In the genomic region with DNA sequence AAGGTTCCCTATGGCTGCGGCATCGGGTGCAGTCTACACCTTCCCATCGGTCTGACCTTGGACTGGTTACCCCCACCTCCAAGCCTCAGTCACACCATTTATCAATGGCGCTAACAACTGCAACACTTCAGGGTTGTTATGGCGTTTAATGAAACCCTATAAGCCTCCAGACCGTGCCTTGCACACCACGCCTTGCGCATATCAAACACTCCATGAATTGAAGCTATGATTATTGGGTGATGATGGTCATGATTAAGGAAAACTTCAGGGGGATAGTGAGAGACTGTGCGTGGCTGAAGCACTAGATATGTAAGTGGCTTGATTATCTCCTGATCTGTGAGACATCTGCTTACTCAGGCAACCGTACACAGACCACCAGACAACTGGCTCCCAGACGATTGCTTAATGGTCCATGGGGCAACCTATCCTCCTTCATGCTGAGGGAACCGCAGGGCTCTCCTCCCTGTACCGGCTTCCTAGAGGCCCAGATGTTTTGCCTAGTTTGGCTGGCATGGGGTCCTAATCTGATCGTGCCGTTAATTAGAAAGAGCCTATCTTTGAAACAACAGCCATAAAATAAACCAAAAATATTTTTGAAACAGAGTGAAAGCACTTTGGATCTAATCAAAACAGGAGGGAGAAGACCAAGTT, we compare ENCODE assay signal across 21 cellular contexts. TPM values are rescaled to one million over a fixed set of nuclear protein-coding genes. Genes with fewer than 3 reads are reported as not detected.
DNase-seq lines count a peak whose midpoint lies in the region; ATAC-seq, FAIRE-seq and TF ChIP-seq lines count a peak whose summit lies in the region.
"Had no signal": no experiment of that assay in that cellular context is flagged by ENCODE, and none has a peak within 500 bp of the region (broad histone marks: within the 10 kb centered on the region; RNA-seq: fewer than 3 reads in every experiment).

No MANE protein-coding gene starts in this region.

- no peak overlapping the region for H3K4me3 ChIP-seq in HepG2 (replicated peaks in 1 of 3; ENCODE audit: insufficient read depth in 1 of 3, low read depth in 2 of 3, low read length in 3 of 3)
- no peak overlapping the region for H3K4me3 ChIP-seq in right lobe of liver
- no peak overlapping the region for H3K4me3 ChIP-seq in smooth muscle cell
- H3K4me3 ChIP-seq: Peyer's patch, psoas muscle had no signal

- H3K4me2 ChIP-seq in HepG2 (ENCODE audit: low read depth, low read length) = peak overlapping the region; percentile 31; the same call in 1 of the 2 replicates
- no peak overlapping the region for H3K4me2 ChIP-seq in smooth muscle cell

- ATAC-seq in HepG2 (no peak), right lobe of liver (no peak)
- no peak for ATAC-seq in stimulated activated naive B cell treated with anti-CD40 and anti-IgM and Interleukin-4, amounts not matched to agents 10 μg/mL and 1 μg/mL and 100 μg/mL, for 72 hours (replicated peaks)
- ATAC-seq: activated CD8-positive, alpha-beta T cell treated with anti-CD3 and anti-CD28 coated beads, Interleukin-2, amount 10 ng/mL, durations not matched to agents 7 days and 5 days had no signal

- no peaks in the 10 kb centered on the region for H3K27me3 Mint-ChIP-seq in stimulated activated naive B cell treated with anti-CD40 and anti-IgM and Interleukin-4, amounts not matched to agents 10 μg/mL and 1 μg/mL and 100 μg/mL, for 72 hours
- H3K27me3 Mint-ChIP-seq: CD4-positive, alpha-beta memory T cell; type B pancreatic cell had no signal

- TF ChIP-seq EP300 in HepG2 (IDR thresholded peaks at IDR 0.05; ENCODE audit: low read depth in 2 of 2, low read length in 2 of 2) (no peak), HepG2 (CRISPR knock-in tag; IDR thresholded peaks at IDR 0.05; ENCODE audit: borderline replicate concordance) (no peak)

- no peak for TF ChIP-seq CTCF in HepG2 (CRISPR knock-in tag; IDR thresholded peaks at IDR 0.05)
- TF ChIP-seq CTCF in right lobe of liver (IDR thresholded peaks at IDR 0.05) = no peak
- no peak for TF ChIP-seq CTCF in smooth muscle cell (IDR thresholded peaks at IDR 0.05; ENCODE audit: borderline replicate concordance, insufficient read depth, poor library complexity, severe bottlenecking)

- BruUV-seq in HepG2 (replicated peaks; lab: Mats Ljungman, UMichigan) = no TSS peak

- TF ChIP-seq RAD21 in HepG2 (CRISPR knock-in tag; IDR thresholded peaks at IDR 0.05) = no peak

- H3K4me1 Mint-ChIP-seq in stimulated activated naive B cell treated with anti-CD40 and anti-IgM and Interleukin-4, amounts not matched to agents 10 μg/mL and 1 μg/mL and 100 μg/mL, for 72 hours = no peaks in the 10 kb centered on the region
- H3K4me1 Mint-ChIP-seq: CD4-positive, alpha-beta memory T cell had no signal

- H3K79me2 ChIP-seq in HepG2 (ENCODE audit: insufficient read depth, low read length) = no peaks in the 10 kb centered on the region
- H3K79me2 ChIP-seq in smooth muscle cell (ENCODE audit: low read depth) = no peaks in the 10 kb centered on the region

- no peak for TF ChIP-seq POLR2A in HepG2 (IDR thresholded peaks at IDR 0.05; ENCODE audit: insufficient read depth in 1 of 2, low read depth in 2 of 2, low read length in 2 of 2)
- no peak for TF ChIP-seq POLR2A in right lobe of liver (IDR thresholded peaks at IDR 0.05)

- peaks cover 23% of the 10 kb centered on the region for H3F3A ChIP-seq in smooth muscle cell (ENCODE audit: low read depth)

- CTCF ChIA-PET in HepG2 (lab: Yijun Ruan, JAX; ENCODE audit: low intra/inter-chr PET ratio, low total read pairs) = no interaction called here

- FAIRE-seq in HepG2 (lab: Jason Lieb, UNC) = no peak

- H3K27me3 ChIP-seq in HepG2 (ENCODE audit: control insufficient read depth in 1 of 2, insufficient read depth in 2 of 2, low read length in 2 of 2) (no peaks in the 10 kb centered on the region), right lobe of liver (no peaks in the 10 kb centered on the region), smooth muscle cell (ENCODE audit: low read depth) (no peaks in the 10 kb centered on the region)
- H3K27me3 ChIP-seq: Peyer's patch had no signal

- no peak overlapping the region for H3K27ac Mint-ChIP-seq in stimulated activated naive B cell treated with anti-CD40 and anti-IgM and Interleukin-4, amounts not matched to agents 10 μg/mL and 1 μg/mL and 100 μg/mL, for 72 hours
- H3K27ac Mint-ChIP-seq: activated CD8-positive, alpha-beta T cell treated with anti-CD3 and anti-CD28 coated beads, Interleukin-2, amount 10 ng/mL, durations not matched to agents 7 days and 5 days; CD4-positive, alpha-beta memory T cell; HFFc6; mesothelial cell of epicardium; type B pancreatic cell had no signal

- no peaks in the 10 kb centered on the region for H3K9me3 Mint-ChIP-seq in stimulated activated naive B cell treated with anti-CD40 and anti-IgM and Interleukin-4, amounts not matched to agents 10 μg/mL and 1 μg/mL and 100 μg/mL, for 72 hours
- H3K9me3 Mint-ChIP-seq: HFFc6, mesothelial cell of epicardium had no signal

- H3K9me3 ChIP-seq in HepG2 (ENCODE audit: low read length) (no peaks in the 10 kb centered on the region), right lobe of liver (no peaks in the 10 kb centered on the region), smooth muscle cell (replicated peaks; ENCODE audit: low read depth) (no peaks in the 10 kb centered on the region)
- H3K9me3 ChIP-seq: Peyer's patch, psoas muscle had no signal

- H3K9ac ChIP-seq in HepG2 (ENCODE audit: insufficient read depth, low read depth, low read length) = no peak overlapping the region
- H3K9ac ChIP-seq in smooth muscle cell (ENCODE audit: low read depth) = no peak overlapping the region

- DNase-seq in HepG2 (ENCODE audit: low spot score) = no peak
- no peak for DNase-seq in right lobe of liver
- DNase-seq in OCI-M1 (lab: John Stamatoyannopoulos, UW) = peak; percentile 98
- DNase-seq in ecto neural progenitor cell (ENCODE audit: low spot score) = peak; percentile 21
- no peak for DNase-seq in effector CD4-positive, alpha-beta T cell
- DNase-seq in smooth muscle cell (lab: John Stamatoyannopoulos, UW; ENCODE audit: unreplicated experiment) = no peak
- no peak for DNase-seq in Ammon's horn (ENCODE audit: low spot score)
- DNase-seq in stimulated activated naive B cell treated with anti-CD40 and anti-IgM and Interleukin-4, amounts not matched to agents 10 μg/mL and 1 μg/mL and 100 μg/mL, for 72 hours = no peak
- DNase-seq: activated CD8-positive, alpha-beta T cell treated with anti-CD3 and anti-CD28 coated beads, Interleukin-2, amount 10 ng/mL, durations not matched to agents 7 days and 5 days; CD4-positive, alpha-beta memory T cell; central memory CD4-positive, alpha-beta T cell; HFFc6; hypothalamus; NCI-H524; Peyer's patch; psoas muscle; stimulated activated naive CD4-positive, alpha-beta T cell treated with Interleukin-2 at 50 U/mL for 16 hours had no signal

- no peaks in the 10 kb centered on the region for H3K36me3 Mint-ChIP-seq in stimulated activated naive B cell treated with anti-CD40 and anti-IgM and Interleukin-4, amounts not matched to agents 10 μg/mL and 1 μg/mL and 100 μg/mL, for 72 hours
- H3K36me3 Mint-ChIP-seq: CD4-positive, alpha-beta memory T cell; mesothelial cell of epicardium; type B pancreatic cell had no signal

- peaks cover 80% of the 10 kb centered on the region for H3K4me1 ChIP-seq in HepG2 (ENCODE audit: insufficient read depth, low read length)
- no peaks in the 10 kb centered on the region for H3K4me1 ChIP-seq in right lobe of liver
- H3K4me1 ChIP-seq in smooth muscle cell (ENCODE audit: low read depth) = no peaks in the 10 kb centered on the region

- no peak overlapping the region for H3K4me3 Mint-ChIP-seq in stimulated activated naive B cell treated with anti-CD40 and anti-IgM and Interleukin-4, amounts not matched to agents 10 μg/mL and 1 μg/mL and 100 μg/mL, for 72 hours
- H3K4me3 Mint-ChIP-seq: activated CD8-positive, alpha-beta T cell treated with anti-CD3 and anti-CD28 coated beads, Interleukin-2, amount 10 ng/mL, durations not matched to agents 7 days and 5 days; CD4-positive, alpha-beta memory T cell; HFFc6; mesothelial cell of epicardium; neural crest cell; type B pancreatic cell had no signal

- 55% methylated on average over 10 of the region's 15 CpGs for WGBS in HepG2 (ENCODE audit: low lambda C conversion rate)
- 73% methylated on average over 8 of the region's 15 CpGs for WGBS in right lobe of liver (ENCODE audit: insufficient coverage, low coverage, low lambda C conversion rate, missing lambda C conversion rate)
- 58% methylated on average over 15 of the region's 15 CpGs for WGBS in smooth muscle cell (ENCODE audit: low lambda C conversion rate)

- POLR2A ChIA-PET in HepG2 (lab: Yijun Ruan, JAX) = no interaction called here

- no peak overlapping the region for H3K27ac ChIP-seq in HepG2 (ENCODE audit: extremely low read length, insufficient read depth, low read length)
- no peak overlapping the region for H3K27ac ChIP-seq in right lobe of liver
- H3K27ac ChIP-seq in smooth muscle cell (ENCODE audit: low read depth) = no peak overlapping the region
- H3K27ac ChIP-seq: Peyer's patch, VCaP had no signal

- H3K36me3 ChIP-seq in HepG2 (replicated peaks in 1 of 2; ENCODE audit: control insufficient read depth in 1 of 2, insufficient read depth in 2 of 2, low read length in 2 of 2) (no peaks in the 10 kb centered on the region), right lobe of liver (no peaks in the 10 kb centered on the region), smooth muscle cell (ENCODE audit: low read depth) (no peaks in the 10 kb centered on the region)
- H3K36me3 ChIP-seq: Peyer's patch had no signal

- H2AFZ ChIP-seq in HepG2 (ENCODE audit: low read length) (no peak overlapping the region), smooth muscle cell (ENCODE audit: low read depth) (no peak overlapping the region)

- in situ Hi-C loops in HepG2 (cut with HindIII; ENCODE audit: extremely low pct_ligation_motif_present, low pct_unique_long_range_greater_than_20kb) = no loop called here

- no peaks in the 10 kb centered on the region for H4K20me1 ChIP-seq in HepG2 (ENCODE audit: insufficient read depth, low read length)
- H4K20me1 ChIP-seq in smooth muscle cell (ENCODE audit: low read depth) = no peaks in the 10 kb centered on the region

- intact Hi-C loops in HepG2 (cut with micrococcal nuclease; ENCODE audit: unreplicated experiment) (no loop called here), right lobe of liver (cut with DNase I) (no loop called here)

RNA-seq across cellular contexts. Expression of a gene that starts 51.7 kb away (rescaled TPM):
- total RNA-seq in HepG2 (2016; rRNA removed; fragmentation: Illumina TruSeq; extraction: Trizol) (127 and 147 TPM in 2 replicates), right lobe of liver (10 to 100 TPM; 35.3 to 93.2 (median 56.8) TPM), smooth muscle cell (89.5 and 101 TPM in 2 replicates)
- total RNA-seq in HepG2 (2016; cell fraction: cytosol; rRNA removed; fragmentation: Illumina TruSeq; extraction: Trizol; ENCODE audit: low read depth) = 25.1 and 26.8 TPM in 2 replicates
- 104 and 154 TPM in 2 replicates for total RNA-seq in HepG2 (2016; cell fraction: insoluble cytoplasmic fraction; rRNA removed; fragmentation: Illumina TruSeq; extraction: Trizol)
- total RNA-seq in HepG2 (2016; cell fraction: membrane; rRNA removed; fragmentation: Illumina TruSeq; extraction: Trizol) = 85.2 and 85.5 TPM in 2 replicates
- 132 and 141 TPM in 2 replicates for total RNA-seq in HepG2 (2016; cell fraction: nucleus; rRNA removed; fragmentation: Illumina TruSeq; extraction: Trizol)
- polyA plus RNA-seq in HepG2 (2011; rRNA removed) (140 and 180 TPM in 2 replicates), smooth muscle cell (40.3 and 44.5 TPM in 2 replicates)
- 82.1 and 111 TPM in 2 replicates for polyA plus RNA-seq in HepG2 (2011; cell fraction: cytosol; rRNA removed)
- polyA plus RNA-seq in HepG2 (2011; cell fraction: nucleus; rRNA removed) = 491 and 557 TPM in 2 replicates
- polyA plus RNA-seq in HepG2 (2012) = 136 and 153 TPM in 2 replicates
- polyA plus RNA-seq in HepG2 (2016; cell fraction: cytosol; fragmentation: Illumina TruSeq; extraction: Trizol; ENCODE audit: low read depth) = 22.4 and 23.1 TPM in 2 replicates
- polyA plus RNA-seq in HepG2 (2016; cell fraction: insoluble cytoplasmic fraction; fragmentation: Illumina TruSeq; extraction: Trizol; ENCODE audit: low read depth) = 127 and 168 TPM in 2 replicates
- polyA plus RNA-seq in HepG2 (2016; cell fraction: membrane; fragmentation: Illumina TruSeq; extraction: Trizol; ENCODE audit: low read depth) = 58.5 and 65.6 TPM in 2 replicates
- 293 and 322 TPM in 2 replicates for polyA plus RNA-seq in HepG2 (2016; cell fraction: nucleus; fragmentation: Illumina TruSeq; extraction: Trizol; ENCODE audit: insufficient read depth, low read depth)
- polyA minus RNA-seq in HepG2 (2011; rRNA and poly(A)+ RNA removed; ENCODE audit: low replicate concordance) = 43.4 and 196 TPM in 2 replicates
- 155 and 170 TPM in 2 replicates for polyA minus RNA-seq in HepG2 (2011; cell fraction: cytosol; rRNA and poly(A)+ RNA removed)
- polyA minus RNA-seq in HepG2 (2011; cell fraction: nucleus; rRNA and poly(A)+ RNA removed) = 115 and 118 TPM in 2 replicates

Comparison
In these comparisons a context has a peak if more than half of its experiments do, and no peak if none do; other contexts are left out.
1. DNase-seq: peak in OCI-M1 (single experiment) and ecto neural progenitor cell (single experiment); none in HepG2 (single experiment), right lobe of liver (0 of 3), effector CD4-positive, alpha-beta T cell (single experiment), smooth muscle cell (single experiment), Ammon's horn (single experiment) and stimulated activated naive B cell treated with anti-CD40 and anti-IgM and Interleukin-4, amounts not matched to agents 10 μg/mL and 1 μg/mL and 100 μg/mL, for 72 hours (single experiment).